ENCODE assay signal across 8 cellular contexts in the genomic region with DNA sequence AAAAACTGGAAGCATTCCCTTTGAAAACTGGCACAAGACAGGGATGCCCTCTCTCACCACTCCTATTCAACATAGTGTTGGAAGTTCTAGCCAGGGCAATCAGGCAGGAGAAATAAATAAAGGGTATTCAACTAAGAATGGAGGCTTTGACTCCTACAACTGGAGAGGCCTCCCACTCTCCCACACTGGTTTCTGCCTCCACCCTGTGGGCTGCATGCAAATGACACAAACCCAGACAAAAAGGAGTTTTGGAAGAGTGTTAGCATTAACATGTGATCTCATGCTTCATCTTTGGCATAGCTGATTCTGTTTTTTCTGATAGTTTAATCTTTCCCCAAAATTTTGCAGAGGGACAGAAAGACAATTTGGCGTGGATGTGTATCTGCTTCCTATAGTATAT.
DNase-seq lines count a peak whose midpoint lies in the region; ATAC-seq and TF ChIP-seq lines count a peak whose summit lies in the region.

No MANE protein-coding gene starts in this region.

- no peak overlapping the region for H3K27ac Mint-ChIP-seq in CD8-positive, alpha-beta memory T cell

- H3K36me3 ChIP-seq in PC-3 (ENCODE audit: low read depth, low read length), result no peaks in the 10 kb centered on the region
- no peaks in the 10 kb centered on the region for H3K36me3 ChIP-seq in adrenal gland (replicated peaks in 1 of 2)
- no peaks in the 10 kb centered on the region for H3K36me3 ChIP-seq in CD8-positive, alpha-beta memory T cell (ENCODE audit: insufficient read depth, low read length)

- no peak overlapping the region for H3K9ac ChIP-seq in PC-3 (ENCODE audit: low read length)

- H3K4me3 ChIP-seq in PC-3 (ENCODE audit: low read length) (no peak overlapping the region), adrenal gland (no peak overlapping the region)
- H3K4me3 ChIP-seq in CD8-positive, alpha-beta memory T cell (ENCODE audit: low read length), result no peak overlapping the region

- H3K4me3 Mint-ChIP-seq in CD8-positive, alpha-beta memory T cell, result no peak overlapping the region

- H3K36me3 Mint-ChIP-seq in CD8-positive, alpha-beta memory T cell, result no peaks in the 10 kb centered on the region

- H3K4me1 ChIP-seq in PC-3 (ENCODE audit: insufficient read depth, low read length), result no peaks in the 10 kb centered on the region
- no peaks in the 10 kb centered on the region for H3K4me1 ChIP-seq in adrenal gland (replicated peaks in 1 of 2)
- no peaks in the 10 kb centered on the region for H3K4me1 ChIP-seq in CD8-positive, alpha-beta memory T cell (ENCODE audit: insufficient read depth, low read length)

- H2AFZ ChIP-seq in PC-3 (ENCODE audit: low read length), result no peak overlapping the region

- peaks cover 0 to 2% of the 10 kb centered on the region in 2 donors for H3K27me3 Mint-ChIP-seq in CD8-positive, alpha-beta memory T cell

- H3K4me2 ChIP-seq in PC-3 (ENCODE audit: low read length), result no peak overlapping the region

- H3K4me1 Mint-ChIP-seq in CD8-positive, alpha-beta memory T cell, result no peaks in the 10 kb centered on the region

- no peaks in the 10 kb centered on the region for H4K20me1 ChIP-seq in PC-3 (ENCODE audit: low read length)

- H3K27ac ChIP-seq in 22Rv1, result no peak overlapping the region
- no peak overlapping the region for H3K27ac ChIP-seq in PC-3 (ENCODE audit: low read length)
- no peak overlapping the region for H3K27ac ChIP-seq in adrenal gland
- no peak overlapping the region for H3K27ac ChIP-seq in CD8-positive, alpha-beta memory T cell (ENCODE audit: low read depth, low read length)

- intact Hi-C loops in PC-3 (cut with micrococcal nuclease), result loop anchor here (1.0 to 10.0 kb wide), 5 partner anchors 162 to 525 kb away; no protein-coding TSS in a partner anchor
- intact Hi-C loops in adrenal gland (cut with DNase I), result loop anchor here in 1 of 2 donors (10.0 kb wide), 1 partner anchor 522 kb away; no protein-coding TSS in a partner anchor

- no peak for TF ChIP-seq POLR2A in adrenal gland (IDR thresholded peaks at IDR 0.05)

- peak; percentile 56 for ATAC-seq in GM18511 (IDR thresholded peaks at IDR 0.05; ENCODE audit: unreplicated experiment)
- peak; percentile 64; the same call in 1 of the 2 replicates for ATAC-seq in PC-3
- ATAC-seq in HG02981 (IDR thresholded peaks at IDR 0.05; ENCODE audit: unreplicated experiment), result no peak
- no peak for ATAC-seq in GM21737 (IDR thresholded peaks at IDR 0.05; ENCODE audit: unreplicated experiment)

- DNase-seq in PC-3, result peak; percentile 55
- DNase-seq in globus pallidus (ENCODE audit: low spot score), result peak; percentile 17
- no peak for DNase-seq in adrenal gland
- DNase-seq in CD8-positive, alpha-beta memory T cell, result no peak

- BruUV-seq in PC-3 (replicated peaks; lab: Mats Ljungman, UMichigan), result no TSS peak

- POLR2A ChIA-PET in PC-3 (lab: Charles Lee; ENCODE audit: unreplicated experiment), result no interaction called here
- POLR2A ChIA-PET in CD8-positive, alpha-beta memory T cell (lab: Charles Lee), result no interaction called here

- 88 to 95% (median 92%) methylated on average over 1 of the region's 1 CpG for WGBS in adrenal gland, 4 donors

- H3K79me2 ChIP-seq in PC-3 (ENCODE audit: low read length), result no peaks in the 10 kb centered on the region

- TF ChIP-seq CTCF in 22Rv1 (IDR thresholded peaks at IDR 0.05) (peak; percentile 67), PC-3 (conservative IDR thresholded peaks at IDR 0.05; ENCODE audit: low read depth, low read length) (peak; percentile 60), adrenal gland (IDR thresholded peaks at IDR 0.05) (no peak)

- no peaks in the 10 kb centered on the region for H3F3A ChIP-seq in PC-3 (ENCODE audit: low read length, unreplicated experiment)

- H3K9me3 Mint-ChIP-seq in CD8-positive, alpha-beta memory T cell, result peaks cover 0 to 2% (median 0%) of the 10 kb centered on the region in 5 donors

- H3K27me3 ChIP-seq in PC-3 (ENCODE audit: low read length) (no peaks in the 10 kb centered on the region), adrenal gland (no peaks in the 10 kb centered on the region)
- no peaks in the 10 kb centered on the region for H3K27me3 ChIP-seq in CD8-positive, alpha-beta memory T cell (ENCODE audit: insufficient read depth, low read length, poor library complexity, severe bottlenecking)

- H3K9me3 ChIP-seq in PC-3 (ENCODE audit: low read length), result no peaks in the 10 kb centered on the region
- H3K9me3 ChIP-seq in adrenal gland (replicated peaks in 1 of 3), result no peaks in the 10 kb centered on the region
- no peaks in the 10 kb centered on the region for H3K9me3 ChIP-seq in CD8-positive, alpha-beta memory T cell (ENCODE audit: low read length)

- CTCF ChIA-PET in PC-3 (lab: Charles Lee), result interaction anchor here (0.7 kb wide), 2 partner anchors 86 to 1218 kb away, joined by 3 to 4 read pairs; no protein-coding TSS in a partner anchor
- CTCF ChIA-PET in CD8-positive, alpha-beta memory T cell (lab: Charles Lee), result no interaction called here

- H3K9me2 ChIP-seq in PC-3 (replicated peaks; ENCODE audit: low read length), result no peaks in the 10 kb centered on the region

Comparison
In these comparisons a context has a peak if more than half of its experiments do, and no peak if none do; other contexts are left out.
1. CTCF ChIP-seq: peak in 22Rv1 (single experiment) and PC-3 (single experiment); none in adrenal gland (0 of 6).
2. ATAC-seq: peak in GM18511 (single experiment) and PC-3 (single experiment); none in HG02981 (single experiment) and GM21737 (single experiment).
3. DNase-seq: peak in PC-3 (single experiment) and globus pallidus (single experiment); none in adrenal gland (0 of 7) and CD8-positive, alpha-beta memory T cell (0 of 5).